8 cellular contexts compared by ENCODE assay signal in genomic region chr17:82648165-82648668, GRCh38. TPM values are rescaled to one million over a fixed set of nuclear protein-coding genes. Genes with fewer than 3 reads are reported as not detected.
A peak's percentile ranks its signal among the peaks of the same experiment; 100 is the strongest.
DNase-seq lines count a peak whose midpoint lies in the region; ATAC-seq and TF ChIP-seq lines count a peak whose summit lies in the region.

WDR45B (minus strand) TSS chr17:82648444; CDS start chr17:82648340, 104 bp downstream.

- peak; percentile 94 for TF ChIP-seq POLR2A in GM19193 (IDR thresholded peaks at IDR 0.05; ENCODE audit: extremely low read depth, insufficient read depth, insufficient read length)

- ATAC-seq in HG03432 (IDR thresholded peaks at IDR 0.05; ENCODE audit: unreplicated experiment): peak; percentile 87
- ATAC-seq in activated CD4-positive, alpha-beta T cell treated with anti-CD3 and anti-CD28 coated beads for 36 hours: peak; percentile 88

- TF ChIP-seq CTCF in AG09319 (IDR thresholded peaks at IDR 0.05; ENCODE audit: low read depth, low read length) (no peak), chondrocyte (IDR thresholded peaks at IDR 0.05) (no peak)

- peaks cover 24% of the 10 kb centered on the region for H3K4me1 Mint-ChIP-seq in activated CD4-positive, alpha-beta T cell treated with anti-CD3 and anti-CD28 coated beads for 36 hours
- peaks cover 21% of the 10 kb centered on the region for H3K4me1 Mint-ChIP-seq in chondrocyte (ENCODE audit: low read depth)

- no peaks in the 10 kb centered on the region for H3K9me3 Mint-ChIP-seq in activated CD4-positive, alpha-beta T cell treated with anti-CD3 and anti-CD28 coated beads for 36 hours (ENCODE audit: low read depth)
- H3K9me3 Mint-ChIP-seq in chondrocyte (ENCODE audit: low read depth): no peaks in the 10 kb centered on the region

- CTCF ChIA-PET in activated CD4-positive, alpha-beta T cell treated with anti-CD3 and anti-CD28 coated beads for 36 hours (lab: Charles Lee): interaction anchor here (0.6 kb wide), 1 partner anchor 152 kb away, joined by 3 read pairs; no protein-coding TSS in a partner anchor

- peak; percentile 99 for DNase-seq in AG09319 (ENCODE audit: extremely low read depth, low read depth)
- peak; percentile 86 for DNase-seq in NCI-H510A treated with DMSO at 0.1 percent for 48 hours (lab: John Stamatoyannopoulos, UW)
- DNase-seq in activated CD4-positive, alpha-beta T cell treated with anti-CD3 and anti-CD28 coated beads for 36 hours: peak; percentile 95
- no peak for DNase-seq in chondrocyte (ENCODE audit: low spot score)
- peak; percentile 89 for DNase-seq in kidney glomerular epithelial cell (lab: John Stamatoyannopoulos, UW)
- peak; percentile 84 to 85 for DNase-seq in stimulated activated CD4-positive, alpha-beta T cell treated with anti-CD3 and anti-CD28 coated beads, Interleukin-15, amount 100 ng/mL, for 48 hours (ENCODE audit: low read depth in 2 of 2)

- peak within 1 kb of the TSS; percentile 82 for H3K4me3 Mint-ChIP-seq in activated CD4-positive, alpha-beta T cell treated with anti-CD3 and anti-CD28 coated beads for 36 hours
- H3K4me3 Mint-ChIP-seq in chondrocyte (ENCODE audit: unreplicated experiment): peak within 1 kb of the TSS; percentile 81

- POLR2A ChIA-PET in activated CD4-positive, alpha-beta T cell treated with anti-CD3 and anti-CD28 coated beads for 36 hours (lab: Charles Lee): no interaction called here

- H3K27ac Mint-ChIP-seq in activated CD4-positive, alpha-beta T cell treated with anti-CD3 and anti-CD28 coated beads for 36 hours: peak within 1 kb of the TSS; percentile 65
- peak within 1 kb of the TSS; percentile 59 for H3K27ac Mint-ChIP-seq in chondrocyte (ENCODE audit: unreplicated experiment)

- no peaks in the 10 kb centered on the region for H3K27me3 Mint-ChIP-seq in activated CD4-positive, alpha-beta T cell treated with anti-CD3 and anti-CD28 coated beads for 36 hours
- no peaks in the 10 kb centered on the region for H3K27me3 Mint-ChIP-seq in chondrocyte (ENCODE audit: low read depth)

- H3K36me3 Mint-ChIP-seq in activated CD4-positive, alpha-beta T cell treated with anti-CD3 and anti-CD28 coated beads for 36 hours (ENCODE audit: low read depth): peaks cover 25% of the 10 kb centered on the region
- H3K36me3 Mint-ChIP-seq in chondrocyte (ENCODE audit: low read depth): no peaks in the 10 kb centered on the region

- intact Hi-C loops in activated CD4-positive, alpha-beta T cell treated with anti-CD3 and anti-CD28 coated beads for 36 hours (cut with DNase I, micrococcal nuclease): loop anchor here (1.0 to 5.0 kb wide), 13 partner anchors 50 to 625 kb away; partner anchors contain the start of genes FN3KRP (in 2 of the 2), RAB40B (in 2 of the 2), CENPX (in 1 of the 2) and CYBC1 (in 1 of the 2)

RNA-seq across cellular contexts. Expression of gene WDR45B, which starts in this region (rescaled TPM):
- total RNA-seq in activated CD4-positive, alpha-beta T cell treated with anti-CD3 and anti-CD28 coated beads for 36 hours: 10 to 100 TPM; 74.1 to 74.8 TPM
- 60.4 to 70.0 TPM (median 67.8 TPM) in 3 replicates for total RNA-seq in chondrocyte
